ENCODE assay signal across 31 cellular contexts in the genomic region with DNA sequence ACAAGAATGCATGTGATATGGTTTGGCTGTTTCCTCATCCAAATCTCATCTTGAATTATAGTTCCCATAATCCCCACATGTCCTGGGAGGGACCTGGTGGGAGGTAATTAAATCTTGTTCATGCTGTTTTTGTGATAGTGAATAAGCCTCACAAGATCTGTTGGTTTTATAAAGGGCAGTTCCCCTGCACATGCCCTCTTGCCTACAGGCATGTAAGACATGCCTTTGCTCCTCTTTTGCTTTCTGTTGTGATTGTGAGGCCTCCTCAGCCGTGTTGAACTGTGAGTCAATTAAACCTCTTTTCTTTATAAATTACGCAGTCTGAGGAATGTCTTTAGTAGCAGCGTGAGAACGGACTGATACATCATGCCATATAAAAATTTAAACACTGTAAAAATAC.
"Had no signal": no experiment of that assay in that cellular context is flagged by ENCODE, and none has a peak within 500 bp of the region (broad histone marks: within the 10 kb centered on the region; RNA-seq: fewer than 3 reads in every experiment).

No MANE protein-coding gene starts in this region.

- DNase-seq: activated B cell treated with CpG ODN at 0.5 μM for 24 hours; activated CD4-positive, alpha-beta memory T cell treated with anti-CD3 and anti-CD28 coated beads for 36 hours; activated CD4-positive, alpha-beta T cell treated with anti-CD3 and anti-CD28 coated beads for 4 hours; activated CD4-positive, alpha-beta T cell treated with anti-CD3 and anti-CD28 coated beads, Interleukin-2, amount 10 ng/mL, durations not matched to agents 24 days and 14 days; activated CD4-positive, alpha-beta T cell treated with anti-CD3 and anti-CD28 coated beads, Interleukin-2, amount 50 U/mL, for 1 hour; activated CD4-positive, alpha-beta T cell treated with anti-CD3 and anti-CD28 coated beads, Interleukin-2, amount 50 U/mL, for 4 hours; activated CD4-positive, CD25-positive, alpha-beta regulatory T cell treated with anti-CD3 and anti-CD28 coated beads, Interleukin-2, amount 50 U/mL, for 72 hours; activated CD8-positive, alpha-beta memory T cell treated with anti-CD3 and anti-CD28 coated beads, Interleukin-2, amount 50 U/mL, for 4 hours; activated CD8-positive, alpha-beta T cell treated with anti-CD3 and anti-CD28 coated beads for 36 hours; activated effector memory CD4-positive, alpha-beta T cell treated with anti-CD3 and anti-CD28 coated beads, Interleukin-2, amount 50 U/mL, for 16 hours; activated gamma-delta T cell treated with Interleukin-2 at 50 U/mL for 16 hours; activated naive CD4-positive, alpha-beta T cell; activated naive CD4-positive, alpha-beta T cell treated with anti-CD3 and anti-CD28 coated beads for 36 hours; activated naive CD4-positive, alpha-beta T cell treated with anti-CD3 and anti-CD28 coated beads, Interleukin-2, amount 50 U/mL, for 16 hours; activated naive CD8-positive, alpha-beta T cell treated with anti-CD3 and anti-CD28 coated beads for 36 hours; activated T-cell treated with anti-CD3 and anti-CD28 coated beads for 4 hours; activated T-cell treated with anti-CD3 and anti-CD28 coated beads, Interleukin-2, amount 50 U/mL, for 1 hour; activated T-cell treated with anti-CD3 and anti-CD28 coated beads, Interleukin-2, amount 50 U/mL, for 4 hours; activated T-cell treated with anti-CD3 and anti-CD28 coated beads, Interleukin-2, amount 50 U/mL, for 72 hours; adrenal gland; amygdala; anterior cingulate cortex; caudate nucleus; cerebellar nuclear complex; T-helper 2 cell; T-helper 9 cell had no signal

- H3K9me3 ChIP-seq: adrenal gland, ascending aorta had no signal

- H3K27ac ChIP-seq: adrenal gland, ascending aorta, cardiac muscle cell, VCaP had no signal

- H3K27me3 ChIP-seq: adrenal gland, ascending aorta, cardiac muscle cell had no signal

- ATAC-seq: activated CD8-positive, alpha-beta T cell treated with anti-CD3 and anti-CD28 coated beads for 36 hours; activated naive CD4-positive, alpha-beta T cell treated with anti-CD3 and anti-CD28 coated beads, Interleukin-2, amount 50 U/mL, for 72 hours; activated T-cell treated with anti-CD3 and anti-CD28 coated beads, Interleukin-2, amount 50 U/mL, for 4 hours; activated T-cell treated with anti-CD3 and anti-CD28 coated beads, Interleukin-2, amount 50 U/mL, for 72 hours; activated T-helper 17 cell treated with anti-CD3 and anti-CD28 coated beads, Interleukin-2, amount 50 U/mL, for 72 hours had no signal

- H3K36me3 ChIP-seq: adrenal gland, ascending aorta, cardiac muscle cell had no signal

- H3K4me1 ChIP-seq: adrenal gland, ascending aorta had no signal

- H3K4me3 ChIP-seq: adrenal gland, ascending aorta, cardiac muscle cell had no signal
